13 cellular contexts compared by ENCODE assay signal in the genomic region with DNA sequence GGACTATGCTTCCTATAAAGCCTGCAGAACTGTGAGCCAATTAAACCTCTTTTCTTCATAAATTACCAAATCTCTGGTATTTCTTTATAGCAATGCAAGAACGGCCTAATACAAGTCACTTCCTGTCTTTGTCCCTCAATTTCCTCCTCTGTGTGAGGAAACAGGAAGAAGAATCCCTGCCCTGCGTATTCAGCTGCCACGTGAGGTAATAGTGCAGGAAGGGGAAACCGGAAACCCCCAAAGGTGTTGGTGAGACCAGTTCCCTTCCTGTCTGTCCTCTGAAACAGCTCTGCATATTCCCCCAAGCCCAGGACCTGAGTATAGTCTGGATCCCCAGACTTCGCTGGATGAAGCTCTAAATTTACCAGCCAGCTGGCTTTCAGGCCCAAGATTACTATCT. TPM values are rescaled to one million over a fixed set of nuclear protein-coding genes. Genes with fewer than 3 reads are reported as not detected.
DNase-seq lines count a peak whose midpoint lies in the region; TF ChIP-seq lines count a peak whose summit lies in the region.
"Had no signal": no experiment of that assay in that cellular context is flagged by ENCODE, and none has a peak within 500 bp of the region (broad histone marks: within the 10 kb centered on the region; RNA-seq: fewer than 3 reads in every experiment).

No MANE protein-coding gene starts in this region.

- CTCF ChIA-PET in activated CD4-positive, alpha-beta T cell treated with anti-CD3 and anti-CD28 coated beads, Interleukin-2, amount 10 ng/mL, durations not matched to agents 7 days and 5 days (lab: Charles Lee): interaction anchor here (0.6 to 1.7 kb wide), 4 partner anchors 9 to 84 kb away, joined by 3 to 4 read pairs (median 3); no protein-coding TSS in a partner anchor

- H3K27me3 Mint-ChIP-seq in activated CD4-positive, alpha-beta T cell treated with anti-CD3 and anti-CD28 coated beads, Interleukin-2, amount 10 ng/mL, durations not matched to agents 7 days and 5 days: no peaks in the 10 kb centered on the region
- peaks cover 28% of the 10 kb centered on the region for H3K27me3 Mint-ChIP-seq in endothelial cell (ENCODE audit: unreplicated experiment)

- H3K36me3 ChIP-seq in SJCRH30 (no peaks in the 10 kb centered on the region), MM.1S (replicated peaks; ENCODE audit: insufficient read depth, low read length) (no peaks in the 10 kb centered on the region)
- H3K36me3 ChIP-seq: esophagus muscularis mucosa had no signal

- DNase-seq in activated CD4-positive, alpha-beta T cell treated with anti-CD3 and anti-CD28 coated beads, Interleukin-2, amount 10 ng/mL, durations not matched to agents 7 days and 5 days: peak; percentile 14
- DNase-seq in activated CD4-positive, alpha-beta T cell treated with anti-CD3 and anti-CD28 coated beads, Interleukin-2, amount 50 U/mL, for 1 hour: no peak
- DNase-seq in SJCRH30: peak; percentile 15 to 20
- DNase-seq in endothelial cell (ENCODE audit: low spot score): peak; percentile 52
- no peak for DNase-seq in retina
- no peak for DNase-seq in HuH-7 (ENCODE audit: low spot score)
- DNase-seq in MM.1S: no peak
- DNase-seq: amniotic stem cell, kidney, NCI-H1417 treated with DMSO at 0.1 percent for 48 hours, PC-3 had no signal

- no peak overlapping the region for H3K4me2 ChIP-seq in MM.1S (ENCODE audit: low read depth, low read length)

- H3K4me3 ChIP-seq in SJCRH30: no peak overlapping the region
- no peak overlapping the region for H3K4me3 ChIP-seq in skin epidermis
- H3K4me3 ChIP-seq in MM.1S (ENCODE audit: low read length): no peak overlapping the region
- H3K4me3 ChIP-seq: esophagus muscularis mucosa had no signal

- peaks cover 14% of the 10 kb centered on the region for H3K4me1 Mint-ChIP-seq in activated CD4-positive, alpha-beta T cell treated with anti-CD3 and anti-CD28 coated beads, Interleukin-2, amount 10 ng/mL, durations not matched to agents 7 days and 5 days
- peaks cover 19% of the 10 kb centered on the region for H3K4me1 Mint-ChIP-seq in endothelial cell (ENCODE audit: unreplicated experiment)

- no peaks in the 10 kb centered on the region for H3F3A ChIP-seq in MM.1S (ENCODE audit: insufficient read depth, low read length)

- peaks cover 5% of the 10 kb centered on the region; the same call in 1 of the 2 replicates for H3K4me1 ChIP-seq in SJCRH30
- no peaks in the 10 kb centered on the region for H3K4me1 ChIP-seq in MM.1S (ENCODE audit: low read length)

- POLR2A ChIA-PET in activated CD4-positive, alpha-beta T cell treated with anti-CD3 and anti-CD28 coated beads, Interleukin-2, amount 10 ng/mL, durations not matched to agents 7 days and 5 days (lab: Charles Lee): no interaction called here

- H4K20me1 ChIP-seq in MM.1S (ENCODE audit: insufficient read depth, low read length): no peaks in the 10 kb centered on the region

- peaks cover 12% of the 10 kb centered on the region for H3K36me3 Mint-ChIP-seq in activated CD4-positive, alpha-beta T cell treated with anti-CD3 and anti-CD28 coated beads, Interleukin-2, amount 10 ng/mL, durations not matched to agents 7 days and 5 days (ENCODE audit: low read depth)
- peaks cover 39% of the 10 kb centered on the region for H3K36me3 Mint-ChIP-seq in endothelial cell (ENCODE audit: low read depth, unreplicated experiment)

- H3K27me3 ChIP-seq in SJCRH30 (no peaks in the 10 kb centered on the region), MM.1S (replicated peaks; ENCODE audit: insufficient read depth, low read length) (no peaks in the 10 kb centered on the region)
- H3K27me3 ChIP-seq: esophagus muscularis mucosa had no signal

- H3K9me3 Mint-ChIP-seq in activated CD4-positive, alpha-beta T cell treated with anti-CD3 and anti-CD28 coated beads, Interleukin-2, amount 10 ng/mL, durations not matched to agents 7 days and 5 days: peaks cover 20% of the 10 kb centered on the region
- H3K9me3 Mint-ChIP-seq in endothelial cell (ENCODE audit: unreplicated experiment): peaks cover 18% of the 10 kb centered on the region

- no peaks in the 10 kb centered on the region; the same call in 1 of the 2 replicates for H3K9me3 ChIP-seq in SJCRH30 (replicated peaks)
- H3K9me3 ChIP-seq in MM.1S (replicated peaks; ENCODE audit: insufficient read depth, low read length): no peaks in the 10 kb centered on the region

- H3K4me3 Mint-ChIP-seq in activated CD4-positive, alpha-beta T cell treated with anti-CD3 and anti-CD28 coated beads, Interleukin-2, amount 10 ng/mL, durations not matched to agents 7 days and 5 days: no peak overlapping the region
- H3K4me3 Mint-ChIP-seq in endothelial cell (ENCODE audit: unreplicated experiment): peak overlapping the region; percentile 84

- no peak for TF ChIP-seq CTCF in endothelial cell (IDR thresholded peaks at IDR 0.05; ENCODE audit: unreplicated experiment)
- TF ChIP-seq CTCF in MM.1S (IDR thresholded peaks at IDR 0.05; ENCODE audit: low read length): no peak

- H3K79me2 ChIP-seq in MM.1S (ENCODE audit: low read length): no peaks in the 10 kb centered on the region

- peak overlapping the region; percentile 79 for H3K27ac Mint-ChIP-seq in activated CD4-positive, alpha-beta T cell treated with anti-CD3 and anti-CD28 coated beads, Interleukin-2, amount 10 ng/mL, durations not matched to agents 7 days and 5 days
- peak overlapping the region; percentile 99 for H3K27ac Mint-ChIP-seq in endothelial cell (ENCODE audit: unreplicated experiment)

- no peak overlapping the region for H2AFZ ChIP-seq in MM.1S (ENCODE audit: low read length)

- no peaks in the 10 kb centered on the region for H3K9me2 ChIP-seq in MM.1S (replicated peaks; ENCODE audit: insufficient read depth, low read length)

- H3K9ac ChIP-seq in MM.1S (ENCODE audit: low read length): no peak overlapping the region

- H3K27ac ChIP-seq in SJCRH30: no peak overlapping the region
- peak overlapping the region in 12 of 21 experiments; percentile 5 to 72 (median 48) for H3K27ac ChIP-seq in skin epidermis
- no peak overlapping the region for H3K27ac ChIP-seq in MM.1S (ENCODE audit: low read length)

RNA-seq across cellular contexts. Expression of gene PTPN23, which starts 18.1 kb away (rescaled TPM):
- 10 to 100 TPM; 27.4 to 34.9 TPM for total RNA-seq in activated CD4-positive, alpha-beta T cell treated with anti-CD3 and anti-CD28 coated beads, Interleukin-2, amount 10 ng/mL, durations not matched to agents 7 days and 5 days
- total RNA-seq in SJCRH30 (2014; rRNA removed; shearing (Covaris generic)): 7.4 and 11.4 TPM in 2 replicates
- 47.8 TPM for total RNA-seq in endothelial cell (ENCODE audit: unreplicated experiment)

Comparison
In these comparisons a context has a peak if more than half of its experiments do, and no peak if none do; other contexts are left out.
1. DNase-seq: peak in activated CD4-positive, alpha-beta T cell treated with anti-CD3 and anti-CD28 coated beads, Interleukin-2, amount 10 ng/mL, durations not matched to agents 7 days and 5 days (single experiment), SJCRH30 (2 of 2) and endothelial cell (single experiment); none in activated CD4-positive, alpha-beta T cell treated with anti-CD3 and anti-CD28 coated beads, Interleukin-2, amount 50 U/mL, for 1 hour (single experiment), retina (single experiment), HuH-7 (single experiment) and MM.1S (single experiment).
2. H3K27ac ChIP-seq: peak in skin epidermis (12 of 21); none in SJCRH30 (single experiment) and MM.1S (single experiment).